ENCODE assay signal across 1 cellular context in genomic region chr17:65783845-65784334, GRCh38.
A peak's percentile ranks its signal among the peaks of the same experiment; 100 is the strongest.
TF ChIP-seq lines count a peak whose summit lies in the region.

No MANE protein-coding gene starts in this region.

TF ChIP-seq in HepG2, 621 proteins besides CTCF, POLR2A, EP300 and RAD21 (continued from another document):
- TF ChIP-seq FOXA3 (CRISPR knock-in tag; IDR thresholded peaks at IDR 0.05) (peak; percentile 78), AGO2 (optimal IDR thresholded peaks at IDR 0.05; ENCODE audit: low read depth, low read length) (no peak), ZMAT3 (CRISPR knock-in tag; conservative IDR thresholded peaks at IDR 0.05) (no peak), ZNF710 (CRISPR knock-in tag; IDR thresholded peaks at IDR 0.05; ENCODE audit: borderline replicate concordance) (no peak), ZFAT (CRISPR knock-in tag; conservative IDR thresholded peaks at IDR 0.05) (no peak), EZH2 (conservative IDR thresholded peaks at IDR 0.05; ENCODE audit: low read depth, low read length) (no peak), ZNF329 (CRISPR knock-in tag; IDR thresholded peaks at IDR 0.05; ENCODE audit: low read depth) (no peak), DNMT3B (CRISPR knock-in tag; conservative IDR thresholded peaks at IDR 0.05) (peak; percentile 74; the same call in 1 of the 2 replicates), DMTF1 (CRISPR knock-in tag; IDR thresholded peaks at IDR 0.05) (no peak), AHR (CRISPR knock-in tag; IDR thresholded peaks at IDR 0.05) (no peak), ZNF703 (CRISPR knock-in tag; IDR thresholded peaks at IDR 0.05; ENCODE audit: borderline replicate concordance) (no peak), RFX3 (CRISPR knock-in tag; IDR thresholded peaks at IDR 0.05) (no peak), ATF3 (CRISPR knock-in tag; IDR thresholded peaks at IDR 0.05) (peak; percentile 92), ZNF513 (CRISPR knock-in tag; conservative IDR thresholded peaks at IDR 0.05) (no peak), NKX3-1 (CRISPR knock-in tag; IDR thresholded peaks at IDR 0.05) (no peak), SUZ12 (IDR thresholded peaks at IDR 0.05; ENCODE audit: low read depth, low read length) (no peak), ZMYM2 (CRISPR knock-in tag; IDR thresholded peaks at IDR 0.05) (no peak), BCL6 (CRISPR knock-in tag; IDR thresholded peaks at IDR 0.05) (peak; percentile 64; the same call in 1 of the 2 replicates), PCBP1 (IDR thresholded peaks at IDR 0.05; ENCODE audit: borderline replicate concordance, low read depth, low read length) (no peak), TCF7 (IDR thresholded peaks at IDR 0.05; ENCODE audit: low read depth) (peak; percentile 83), YY1 (IDR thresholded peaks at IDR 0.05; ENCODE audit: insufficient read depth, insufficient replicate concordance, low read depth, low read length) (no peak), ATM (IDR thresholded peaks at IDR 0.05; ENCODE audit: borderline replicate concordance) (no peak), ZNF772 (CRISPR knock-in tag; IDR thresholded peaks at IDR 0.05) (no peak), ZNF441 (CRISPR knock-in tag; IDR thresholded peaks at IDR 0.05; ENCODE audit: borderline replicate concordance) (no peak), ZNF720 (CRISPR knock-in tag; IDR thresholded peaks at IDR 0.05) (no peak), RCOR2 (CRISPR knock-in tag; IDR thresholded peaks at IDR 0.05) (0 out of 2 replicates have a peak, but pooled peaks have one; percentile 43), KDM1A (CRISPR knock-in tag; IDR thresholded peaks at IDR 0.05) (no peak), MEIS2 (CRISPR knock-in tag; IDR thresholded peaks at IDR 0.05) (no peak), ZNF792 (CRISPR knock-in tag; IDR thresholded peaks at IDR 0.05) (no peak), MIXL1 (CRISPR knock-in tag; IDR thresholded peaks at IDR 0.05) (no peak), NCOA2 (CRISPR knock-in tag; IDR thresholded peaks at IDR 0.05) (peak; percentile 78), ZNF451 (CRISPR knock-in tag; IDR thresholded peaks at IDR 0.05) (no peak), ZNF569 (CRISPR knock-in tag; IDR thresholded peaks at IDR 0.05; ENCODE audit: borderline replicate concordance) (no peak), ZNF362 (CRISPR knock-in tag; IDR thresholded peaks at IDR 0.05; ENCODE audit: borderline replicate concordance) (no peak), AKAP8 (CRISPR knock-in tag; IDR thresholded peaks at IDR 0.05) (no peak), RARA (CRISPR knock-in tag; IDR thresholded peaks at IDR 0.05) (no peak; the same call in 1 of the 2 replicates), TFE3 (CRISPR knock-in tag; IDR thresholded peaks at IDR 0.05) (peak; percentile 28; the same call in 1 of the 2 replicates), NFKBIZ (CRISPR knock-in tag; IDR thresholded peaks at IDR 0.05) (peak; percentile 28; the same call in 1 of the 2 replicates), ZNF83 (CRISPR knock-in tag; IDR thresholded peaks at IDR 0.05; ENCODE audit: borderline replicate concordance) (no peak), SNRNP70 (IDR thresholded peaks at IDR 0.05; ENCODE audit: low read depth, low read length) (no peak)
